Comparison of ENCODE assay signal across 15 cellular contexts in genomic region chr7:30778246-30779025, GRCh38. TPM values are rescaled to one million over a fixed set of nuclear protein-coding genes. Genes with fewer than 3 reads are reported as not detected.
DNase-seq lines count a peak whose midpoint lies in the region; ATAC-seq and TF ChIP-seq lines count a peak whose summit lies in the region.
"Had no signal": no experiment of that assay in that cellular context is flagged by ENCODE, and none has a peak within 500 bp of the region (broad histone marks: within the 10 kb centered on the region; RNA-seq: fewer than 3 reads in every experiment).

No MANE protein-coding gene starts in this region.

- H3K9me3 Mint-ChIP-seq in progenitor cell of endocrine pancreas (ENCODE audit: low read depth): no peaks in the 10 kb centered on the region
- H3K9me3 Mint-ChIP-seq: effector memory CD8-positive, alpha-beta T cell; nephron progenitor cell had no signal

- no peaks in the 10 kb centered on the region for H3K27me3 Mint-ChIP-seq in progenitor cell of endocrine pancreas
- H3K27me3 Mint-ChIP-seq: effector memory CD8-positive, alpha-beta T cell had no signal

- no peak for TF ChIP-seq CTCF in BJ (IDR thresholded peaks at IDR 0.05; ENCODE audit: insufficient read depth, low read depth, low read length)
- TF ChIP-seq CTCF in cardiac fibroblast (IDR thresholded peaks at IDR 0.05; ENCODE audit: low read depth, low read length): no peak
- TF ChIP-seq CTCF in progenitor cell of endocrine pancreas (IDR thresholded peaks at IDR 0.05; ENCODE audit: unreplicated experiment): no peak

- H3K36me3 Mint-ChIP-seq in progenitor cell of endocrine pancreas (ENCODE audit: insufficient read depth): peaks cover 17% of the 10 kb centered on the region

- H3K4me3 ChIP-seq in BJ (ENCODE audit: low read depth, low read length): no peak overlapping the region
- no peak overlapping the region for H3K4me3 ChIP-seq in cardiac fibroblast (replicated peaks in 1 of 2; ENCODE audit: low read depth in 2 of 2, low read length in 2 of 2)
- H3K4me3 ChIP-seq: body of pancreas, HAP-1 had no signal

- H3K36me3 ChIP-seq in BJ (ENCODE audit: control insufficient read depth, insufficient read depth, low read length): peaks cover 1% of the 10 kb centered on the region; the same call in 1 of the 2 replicates

- intact Hi-C loops in left ventricle myocardium superior (cut with micrococcal nuclease): no loop called here

- H3K27ac Mint-ChIP-seq in progenitor cell of endocrine pancreas: no peak overlapping the region
- H3K27ac Mint-ChIP-seq: effector memory CD8-positive, alpha-beta T cell; nephron progenitor cell had no signal

- POLR2A ChIA-PET in BJ (lab: Charles Lee): no interaction called here

- ATAC-seq in left ventricle myocardium superior (peak; percentile 79), GM18868 (IDR thresholded peaks at IDR 0.05; ENCODE audit: unreplicated experiment) (no peak)
- ATAC-seq: body of pancreas; effector memory CD8-positive, alpha-beta T cell had no signal

- DNase-seq in BJ (ENCODE audit: low read depth): peak; percentile 60
- peak; percentile 46 to 65 for DNase-seq in cardiac fibroblast (ENCODE audit: low read depth in 2 of 2)
- peak; percentile 43 for DNase-seq in left ventricle myocardium superior
- DNase-seq in putamen (ENCODE audit: low spot score): peak; percentile 79
- no peak for DNase-seq in progenitor cell of endocrine pancreas (ENCODE audit: low spot score, unreplicated experiment)
- DNase-seq in GM03348 (ENCODE audit: low spot score): no peak
- no peak for DNase-seq in NCI-H524 (lab: John Stamatoyannopoulos, UW)
- DNase-seq: body of pancreas; effector memory CD8-positive, alpha-beta T cell; glutamatergic neuron; NCI-H1436; nephron progenitor cell; T-helper 2 cell had no signal

- H3K27me3 ChIP-seq in BJ (ENCODE audit: control insufficient read depth, insufficient read depth, low read length): no peaks in the 10 kb centered on the region
- H3K27me3 ChIP-seq: body of pancreas had no signal

- CTCF ChIA-PET in BJ (lab: Yijun Ruan, JAX): interaction anchor here (0.6 to 1.3 kb wide), 4 partner anchors 12 to 345 kb away, joined by 3 to 4 read pairs (median 3); no protein-coding TSS in a partner anchor

- H3K4me3 Mint-ChIP-seq in progenitor cell of endocrine pancreas (ENCODE audit: low read depth): no peak overlapping the region
- H3K4me3 Mint-ChIP-seq: effector memory CD8-positive, alpha-beta T cell; nephron progenitor cell had no signal

- no peaks in the 10 kb centered on the region for H3K4me1 Mint-ChIP-seq in progenitor cell of endocrine pancreas (ENCODE audit: low read depth)
- H3K4me1 Mint-ChIP-seq: nephron progenitor cell had no signal

RNA-seq across cellular contexts. Expression of gene MINDY4, which starts 7.2 kb away (rescaled TPM):
- 1.9 and 2.3 TPM in 2 replicates for polyA plus RNA-seq in BJ (2011; rRNA removed)
- 3.6 TPM in 2 replicates for polyA minus RNA-seq in BJ (2011; rRNA and poly(A)+ RNA removed)
- total RNA-seq in left ventricle myocardium superior (4.9 TPM), progenitor cell of endocrine pancreas (14.3 and 15.5 TPM in 2 replicates)

RNA-seq across cellular contexts. Expression of gene INMT, which starts 26.5 kb away (rescaled TPM):
- 1.3 TPM in 2 replicates for polyA plus RNA-seq in BJ (2011; rRNA removed)
- 2.7 and 3.6 TPM in 2 replicates for polyA minus RNA-seq in BJ (2011; rRNA and poly(A)+ RNA removed)
- total RNA-seq in left ventricle myocardium superior (50.2 TPM), progenitor cell of endocrine pancreas (2.7 and 2.9 TPM in 2 replicates)

Comparison
In these comparisons a context has a peak if more than half of its experiments do, and no peak if none do; other contexts are left out.
1. DNase-seq: peak in BJ (single experiment), cardiac fibroblast (2 of 2), left ventricle myocardium superior (single experiment) and putamen (single experiment); none in progenitor cell of endocrine pancreas (single experiment), GM03348 (single experiment) and NCI-H524 (0 of 2).
2. RNA of gene INMT, which starts 26.5 kb away (total RNA-seq): 50.2 TPM in left ventricle myocardium superior (single experiment); 2.7 to 2.9 TPM in progenitor cell of endocrine pancreas; every median in the first group is over 10 times any median in the second.